In genomic region chr1:76153856-76154212, GRCh38 we compare ENCODE assay signal across 10 cellular contexts.
DNase-seq lines count a peak whose midpoint lies in the region; ATAC-seq, FAIRE-seq and TF ChIP-seq lines count a peak whose summit lies in the region.
"Had no signal": no experiment of that assay in that cellular context is flagged by ENCODE, and none has a peak within 500 bp of the region (broad histone marks: within the 10 kb centered on the region; RNA-seq: fewer than 3 reads in every experiment).

No MANE protein-coding gene starts in this region.

- TF ChIP-seq POLR2A in thyroid gland (IDR thresholded peaks at IDR 0.05): no peak

- H3K36me3 ChIP-seq in GM23338 (ENCODE audit: insufficient read depth) (no peaks in the 10 kb centered on the region), astrocyte (ENCODE audit: insufficient read depth, low read length) (no peaks in the 10 kb centered on the region), neural progenitor cell (no peaks in the 10 kb centered on the region), thyroid gland (no peaks in the 10 kb centered on the region)

- H3K9ac ChIP-seq in astrocyte (ENCODE audit: low read length): no peak overlapping the region
- H3K9ac ChIP-seq in neural progenitor cell: no peak overlapping the region

- intact Hi-C loops in activated CD4-positive, alpha-beta T cell treated with anti-CD3 and anti-CD28 coated beads, Interleukin-2, amount 10 ng/mL, durations not matched to agents 24 days and 14 days (cut with micrococcal nuclease): loop anchor here (1.0 to 10.0 kb wide), 9 partner anchors 101 to 1379 kb away; partner anchors contain the start of gene ST6GALNAC5
- intact Hi-C loops in thyroid gland (cut with DNase I): no loop called here

- peak; percentile 27 for ATAC-seq in GM23338

- no peaks in the 10 kb centered on the region for H3K36me3 Mint-ChIP-seq in activated CD4-positive, alpha-beta T cell treated with anti-CD3 and anti-CD28 coated beads, Interleukin-2, amount 10 ng/mL, durations not matched to agents 24 days and 14 days (ENCODE audit: low read depth)
- H3K36me3 Mint-ChIP-seq in GM23338 (ENCODE audit: low read depth) (no peaks in the 10 kb centered on the region), astrocyte (ENCODE audit: low read depth, unreplicated experiment) (no peaks in the 10 kb centered on the region), neural progenitor cell (peaks cover 3% of the 10 kb centered on the region)
- H3K36me3 Mint-ChIP-seq: type B pancreatic cell had no signal

- H3K79me2 ChIP-seq in GM23338 (replicated peaks; ENCODE audit: insufficient read depth): no peaks in the 10 kb centered on the region; the same call in 1 of the 2 replicates
- H3K79me2 ChIP-seq in astrocyte (ENCODE audit: insufficient read depth, low read length): no peaks in the 10 kb centered on the region
- no peaks in the 10 kb centered on the region for H3K79me2 ChIP-seq in neural progenitor cell (ENCODE audit: low read depth)

- H3K27me3 Mint-ChIP-seq in activated CD4-positive, alpha-beta T cell treated with anti-CD3 and anti-CD28 coated beads, Interleukin-2, amount 10 ng/mL, durations not matched to agents 24 days and 14 days: no peaks in the 10 kb centered on the region
- peaks cover 2% of the 10 kb centered on the region for H3K27me3 Mint-ChIP-seq in GM23338 (ENCODE audit: insufficient read depth, low read depth, poor library complexity)
- H3K27me3 Mint-ChIP-seq in astrocyte (ENCODE audit: low read depth, unreplicated experiment): peaks cover 3% of the 10 kb centered on the region
- H3K27me3 Mint-ChIP-seq in neural progenitor cell (ENCODE audit: insufficient read depth, low read depth): peaks cover 2% of the 10 kb centered on the region
- H3K27me3 Mint-ChIP-seq: type B pancreatic cell had no signal

- H3K27me3 ChIP-seq in GM23338 (ENCODE audit: insufficient read depth) (no peaks in the 10 kb centered on the region), astrocyte (ENCODE audit: insufficient read depth, low read length) (no peaks in the 10 kb centered on the region), neural progenitor cell (no peaks in the 10 kb centered on the region), thyroid gland (no peaks in the 10 kb centered on the region)
- H3K27me3 ChIP-seq: foreskin keratinocyte had no signal

- 68 to 69% methylated on average over 8 of the region's 8 CpGs for WGBS in thyroid gland, 2 donors

- H3K27ac ChIP-seq in GM23338 (ENCODE audit: low read depth) (no peak overlapping the region), astrocyte (ENCODE audit: low read depth, low read length) (no peak overlapping the region), neural progenitor cell (no peak overlapping the region), thyroid gland (no peak overlapping the region)
- H3K27ac ChIP-seq: foreskin keratinocyte had no signal

- H3K4me2 ChIP-seq in GM23338 (no peak overlapping the region), astrocyte (ENCODE audit: low read length) (peak overlapping the region; percentile 89), neural progenitor cell (no peak overlapping the region)

- H3K27ac Mint-ChIP-seq in activated CD4-positive, alpha-beta T cell treated with anti-CD3 and anti-CD28 coated beads, Interleukin-2, amount 10 ng/mL, durations not matched to agents 24 days and 14 days: no peak overlapping the region
- H3K27ac Mint-ChIP-seq in GM23338 (no peak overlapping the region), astrocyte (ENCODE audit: unreplicated experiment) (peak overlapping the region; percentile 41), neural progenitor cell (peak overlapping the region; percentile 64)
- H3K27ac Mint-ChIP-seq: type B pancreatic cell had no signal

- peaks cover 2% of the 10 kb centered on the region; the same call in 1 of the 2 replicates for H3K9me2 ChIP-seq in GM23338 (ENCODE audit: insufficient read depth)

- no peak for DNase-seq in activated CD4-positive, alpha-beta T cell treated with anti-CD3 and anti-CD28 coated beads, Interleukin-2, amount 10 ng/mL, durations not matched to agents 24 days and 14 days
- no peak for DNase-seq in activated CD4-positive, alpha-beta T cell treated with anti-CD3 and anti-CD28 coated beads, Interleukin-2, amount 50 U/mL, for 4 hours
- DNase-seq in GM23338 (ENCODE audit: low spot score) (no peak), astrocyte (ENCODE audit: low read depth) (no peak), neural progenitor cell (ENCODE audit: low spot score) (peak; percentile 22), RKO (ENCODE audit: low spot score) (no peak), thyroid gland (no peak), foreskin melanocyte (no peak)

- H2AFZ ChIP-seq in GM23338: no peak overlapping the region
- no peak overlapping the region for H2AFZ ChIP-seq in astrocyte (ENCODE audit: low read depth, low read length)
- no peak overlapping the region for H2AFZ ChIP-seq in neural progenitor cell (replicated peaks)

- peaks cover 7% of the 10 kb centered on the region for H3K4me1 Mint-ChIP-seq in activated CD4-positive, alpha-beta T cell treated with anti-CD3 and anti-CD28 coated beads, Interleukin-2, amount 10 ng/mL, durations not matched to agents 24 days and 14 days
- peaks cover 7% of the 10 kb centered on the region for H3K4me1 Mint-ChIP-seq in GM23338
- peaks cover 9% of the 10 kb centered on the region for H3K4me1 Mint-ChIP-seq in astrocyte (ENCODE audit: low read depth, unreplicated experiment)
- peaks cover 15% of the 10 kb centered on the region for H3K4me1 Mint-ChIP-seq in neural progenitor cell

- peaks cover 3% of the 10 kb centered on the region; the same call in 1 of the 2 replicates for H3K4me1 ChIP-seq in GM23338 (ENCODE audit: insufficient read depth)
- H3K4me1 ChIP-seq in astrocyte (ENCODE audit: insufficient read depth, low read length): no peaks in the 10 kb centered on the region
- H3K4me1 ChIP-seq in neural progenitor cell: peaks cover 8% of the 10 kb centered on the region
- H3K4me1 ChIP-seq in thyroid gland: peaks cover 0 to 3% of the 10 kb centered on the region in 2 donors
- H3K4me1 ChIP-seq: foreskin keratinocyte had no signal

- no peaks in the 10 kb centered on the region for H4K20me1 ChIP-seq in GM23338 (replicated peaks; ENCODE audit: insufficient read depth)
- H4K20me1 ChIP-seq in astrocyte (ENCODE audit: insufficient read depth, low read length): no peaks in the 10 kb centered on the region
- H4K20me1 ChIP-seq in neural progenitor cell (ENCODE audit: low read depth): no peaks in the 10 kb centered on the region

- no peak overlapping the region for H3K4me3 ChIP-seq in GM23338
- H3K4me3 ChIP-seq in astrocyte (ENCODE audit: insufficient read depth, low read depth, low read length): no peak overlapping the region
- H3K4me3 ChIP-seq in neural progenitor cell: no peak overlapping the region
- no peak overlapping the region for H3K4me3 ChIP-seq in thyroid gland (replicated peaks in 1 of 3)

- H3K9me3 ChIP-seq in astrocyte (ENCODE audit: insufficient read depth, low read depth, low read length) (no peaks in the 10 kb centered on the region), neural progenitor cell (ENCODE audit: low read depth) (no peaks in the 10 kb centered on the region), thyroid gland (no peaks in the 10 kb centered on the region)

- H3K9me3 Mint-ChIP-seq in activated CD4-positive, alpha-beta T cell treated with anti-CD3 and anti-CD28 coated beads, Interleukin-2, amount 10 ng/mL, durations not matched to agents 24 days and 14 days: no peaks in the 10 kb centered on the region
- no peaks in the 10 kb centered on the region for H3K9me3 Mint-ChIP-seq in GM23338
- no peaks in the 10 kb centered on the region for H3K9me3 Mint-ChIP-seq in astrocyte (ENCODE audit: unreplicated experiment)
- H3K9me3 Mint-ChIP-seq in neural progenitor cell: no peaks in the 10 kb centered on the region
- H3K9me3 Mint-ChIP-seq: type B pancreatic cell had no signal

- FAIRE-seq in astrocyte (lab: Jason Lieb, UNC): no peak

- peak overlapping the region; percentile 84 for H3K4me3 Mint-ChIP-seq in activated CD4-positive, alpha-beta T cell treated with anti-CD3 and anti-CD28 coated beads, Interleukin-2, amount 10 ng/mL, durations not matched to agents 24 days and 14 days
- H3K4me3 Mint-ChIP-seq in GM23338 (no peak overlapping the region), astrocyte (ENCODE audit: unreplicated experiment) (no peak overlapping the region), neural progenitor cell (no peak overlapping the region)

- TF ChIP-seq CTCF in GM23338 (conservative IDR thresholded peaks at IDR 0.05; ENCODE audit: low read depth in 2 of 2) (no peak), astrocyte (IDR thresholded peaks at IDR 0.05; ENCODE audit: insufficient read depth, low read depth, low read length) (no peak), neural progenitor cell (IDR thresholded peaks at IDR 0.05) (no peak), thyroid gland (IDR thresholded peaks at IDR 0.05) (no peak)

- no peaks in the 10 kb centered on the region for H3F3A ChIP-seq in GM23338 (replicated peaks; ENCODE audit: low read depth)
- peaks cover 6% of the 10 kb centered on the region for H3F3A ChIP-seq in neural progenitor cell (ENCODE audit: low read depth)

TF ChIP-seq in GM23338, 12 proteins besides CTCF, POLR2A, EP300 and RAD21:
- TF ChIP-seq EZH2 (IDR thresholded peaks at IDR 0.05; ENCODE audit: low read depth, unreplicated experiment) (no peak), ZNF331 (CRISPR knock-in tag; IDR thresholded peaks at IDR 0.05; ENCODE audit: low read depth) (no peak)
- TF ChIP-seq, protein P1, sequence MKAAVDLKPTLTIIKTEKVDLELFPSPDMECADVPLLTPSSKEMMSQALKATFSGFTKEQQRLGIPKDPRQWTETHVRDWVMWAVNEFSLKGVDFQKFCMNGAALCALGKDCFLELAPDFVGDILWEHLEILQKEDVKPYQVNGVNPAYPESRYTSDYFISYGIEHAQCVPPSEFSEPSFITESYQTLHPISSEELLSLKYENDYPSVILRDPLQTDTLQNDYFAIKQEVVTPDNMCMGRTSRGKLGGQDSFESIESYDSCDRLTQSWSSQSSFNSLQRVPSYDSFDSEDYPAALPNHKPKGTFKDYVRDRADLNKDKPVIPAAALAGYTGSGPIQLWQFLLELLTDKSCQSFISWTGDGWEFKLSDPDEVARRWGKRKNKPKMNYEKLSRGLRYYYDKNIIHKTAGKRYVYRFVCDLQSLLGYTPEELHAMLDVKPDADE (IDR thresholded peaks at IDR 0.05): no peak
TF ChIP-seq in GM23338: peak in this region for 0.

Comparison
In these comparisons a context has a peak if more than half of its experiments do, and no peak if none do; other contexts are left out.
1. H3K27ac Mint-ChIP-seq: peak in astrocyte (single experiment) and neural progenitor cell (single experiment); none in activated CD4-positive, alpha-beta T cell treated with anti-CD3 and anti-CD28 coated beads, Interleukin-2, amount 10 ng/mL, durations not matched to agents 24 days and 14 days (single experiment) and GM23338 (single experiment).